8 cellular contexts compared by ENCODE assay signal in genomic region chr3:15601399-15602145, GRCh38.
DNase-seq lines count a peak whose midpoint lies in the region; ATAC-seq and TF ChIP-seq lines count a peak whose summit lies in the region.

TSS of gene BTD (plus strand) at chr3:15601745. CDS start at chr3:15635440, 33,695 bp downstream.
TSS of gene HACL1 (minus strand) at chr3:15601569. CDS start at chr3:15601463, 106 bp downstream.

- H3K9me3 ChIP-seq in iPS-20b (ENCODE audit: insufficient read depth, low read depth, low read length): no peaks in the 10 kb centered on the region; the same call in 1 of the 2 replicates

- H3K27ac ChIP-seq in iPS-20b (ENCODE audit: low read length): peak within 1 kb of the TSS; percentile 78

- peak within 1 kb of the TSS; percentile 99 for H3K4me3 ChIP-seq in iPS-20b (ENCODE audit: low read length)

- DNase-seq in brain pericyte (ENCODE audit: low read depth, low spot score) (peak; percentile 99), smooth muscle cell of the brain vasculature (ENCODE audit: low read depth, low spot score) (peak; percentile 97), NCI-H526 treated with DMSO at 0.1 percent for 48 hours (lab: John Stamatoyannopoulos, UW) (no peak), NCI-H2029 (lab: John Stamatoyannopoulos, UW) (no peak)

- peak within 1 kb of the TSS; percentile 98 for H3K9ac ChIP-seq in iPS-20b (ENCODE audit: low read depth, low read length)

- no peaks in the 10 kb centered on the region for H3K27me3 ChIP-seq in iPS-20b (ENCODE audit: insufficient read depth, low read length)

- peaks cover 38% of the 10 kb centered on the region for H3K36me3 ChIP-seq in iPS-20b (ENCODE audit: insufficient read depth, low read depth, low read length)

- H3K4me1 ChIP-seq in iPS-20b (ENCODE audit: insufficient read depth, low read length): no peaks in the 10 kb centered on the region; the same call in 1 of the 2 replicates

- peak; percentile 95 for ATAC-seq in GM18511 (IDR thresholded peaks at IDR 0.05; ENCODE audit: unreplicated experiment)
- ATAC-seq in HG02981 (IDR thresholded peaks at IDR 0.05; ENCODE audit: unreplicated experiment): peak; percentile 92
- peak; percentile 97 for ATAC-seq in SK-N-SH treated with all-trans-retinoic acid at 6 μM for 48 hours

TF ChIP-seq in SK-N-SH treated with all-trans-retinoic acid at 6 μM for 48 hours, 23 proteins besides CTCF, POLR2A, EP300 and RAD21:
- TF ChIP-seq ISL1 (CRISPR knock-in tag; IDR thresholded peaks at IDR 0.05): no peak
- TF ChIP-seq POU6F1 (CRISPR knock-in tag; IDR thresholded peaks at IDR 0.05; ENCODE audit: borderline replicate concordance, low read depth): no peak
- TF ChIP-seq ZNF70 (CRISPR knock-in tag; IDR thresholded peaks at IDR 0.05): no peak
- no peak for TF ChIP-seq PPARA (CRISPR knock-in tag; IDR thresholded peaks at IDR 0.05; ENCODE audit: borderline replicate concordance)
- TF ChIP-seq ZNF565 (CRISPR knock-in tag; conservative IDR thresholded peaks at IDR 0.05; ENCODE audit: low read depth): no peak
- TF ChIP-seq TCF4 (CRISPR knock-in tag; IDR thresholded peaks at IDR 0.05; ENCODE audit: borderline replicate concordance): no peak
- TF ChIP-seq CSDC2 (CRISPR knock-in tag; IDR thresholded peaks at IDR 0.05): no peak
- no peak for TF ChIP-seq ZC3H10 (CRISPR knock-in tag; IDR thresholded peaks at IDR 0.05)
- TF ChIP-seq ZFP30 (CRISPR knock-in tag; IDR thresholded peaks at IDR 0.05): no peak
- TF ChIP-seq ARNTL (CRISPR knock-in tag; IDR thresholded peaks at IDR 0.05; ENCODE audit: borderline replicate concordance, low read depth): no peak
- TF ChIP-seq OSR1 (CRISPR knock-in tag; IDR thresholded peaks at IDR 0.05): no peak
- no peak for TF ChIP-seq TOX (CRISPR knock-in tag; IDR thresholded peaks at IDR 0.05; ENCODE audit: borderline replicate concordance)
- no peak for TF ChIP-seq SNAI2 (CRISPR knock-in tag; IDR thresholded peaks at IDR 0.05)
- TF ChIP-seq ZFP3 (CRISPR knock-in tag; IDR thresholded peaks at IDR 0.05): no peak

Comparison
In these comparisons a context has a peak if more than half of its experiments do, and no peak if none do; other contexts are left out.
1. DNase-seq: peak in brain pericyte (single experiment) and smooth muscle cell of the brain vasculature (single experiment); none in NCI-H526 treated with DMSO at 0.1 percent for 48 hours (single experiment) and NCI-H2029 (single experiment).
2. Peak in every context shown above with its lines, with median percentiles within 50 percentile points of each other: ATAC-seq.